2 cellular contexts compared by ENCODE assay signal in the genomic region with DNA sequence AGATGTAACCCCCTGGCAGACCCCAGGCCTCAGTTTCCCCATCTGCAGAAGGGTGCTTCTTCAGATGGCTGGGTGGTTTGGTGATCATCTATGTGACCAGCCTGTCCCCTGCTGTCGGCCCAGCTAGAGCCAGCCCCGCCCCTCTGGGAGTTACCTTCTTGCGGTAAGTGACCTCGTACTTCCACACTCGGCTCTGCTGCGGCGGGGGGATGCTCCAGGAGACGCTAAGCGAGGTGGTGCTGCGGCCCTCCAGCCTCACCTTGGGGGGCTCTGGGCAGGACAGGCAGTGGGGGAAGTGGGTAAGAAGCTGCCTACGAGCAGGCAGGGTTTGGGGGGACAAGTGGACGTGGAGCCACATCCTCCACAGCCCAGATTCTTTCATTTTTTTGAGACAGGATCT.
TF ChIP-seq lines count a peak whose summit lies in the region.

No MANE protein-coding gene starts in this region.

TF ChIP-seq in HEK293, 187 proteins besides CTCF, POLR2A, EP300 and RAD21:
- TF ChIP-seq ZNF600 (tag by site-specific recombination; IDR thresholded peaks at IDR 0.05) (0 out of 2 replicates have a peak, but pooled peaks have one; percentile 39), OVOL3 (tag by site-specific recombination; IDR thresholded peaks at IDR 0.05) (no peak), HOXD13 (CRISPR knock-in tag; IDR thresholded peaks at IDR 0.05; ENCODE audit: borderline replicate concordance) (no peak)
- TF ChIP-seq, protein P1, sequence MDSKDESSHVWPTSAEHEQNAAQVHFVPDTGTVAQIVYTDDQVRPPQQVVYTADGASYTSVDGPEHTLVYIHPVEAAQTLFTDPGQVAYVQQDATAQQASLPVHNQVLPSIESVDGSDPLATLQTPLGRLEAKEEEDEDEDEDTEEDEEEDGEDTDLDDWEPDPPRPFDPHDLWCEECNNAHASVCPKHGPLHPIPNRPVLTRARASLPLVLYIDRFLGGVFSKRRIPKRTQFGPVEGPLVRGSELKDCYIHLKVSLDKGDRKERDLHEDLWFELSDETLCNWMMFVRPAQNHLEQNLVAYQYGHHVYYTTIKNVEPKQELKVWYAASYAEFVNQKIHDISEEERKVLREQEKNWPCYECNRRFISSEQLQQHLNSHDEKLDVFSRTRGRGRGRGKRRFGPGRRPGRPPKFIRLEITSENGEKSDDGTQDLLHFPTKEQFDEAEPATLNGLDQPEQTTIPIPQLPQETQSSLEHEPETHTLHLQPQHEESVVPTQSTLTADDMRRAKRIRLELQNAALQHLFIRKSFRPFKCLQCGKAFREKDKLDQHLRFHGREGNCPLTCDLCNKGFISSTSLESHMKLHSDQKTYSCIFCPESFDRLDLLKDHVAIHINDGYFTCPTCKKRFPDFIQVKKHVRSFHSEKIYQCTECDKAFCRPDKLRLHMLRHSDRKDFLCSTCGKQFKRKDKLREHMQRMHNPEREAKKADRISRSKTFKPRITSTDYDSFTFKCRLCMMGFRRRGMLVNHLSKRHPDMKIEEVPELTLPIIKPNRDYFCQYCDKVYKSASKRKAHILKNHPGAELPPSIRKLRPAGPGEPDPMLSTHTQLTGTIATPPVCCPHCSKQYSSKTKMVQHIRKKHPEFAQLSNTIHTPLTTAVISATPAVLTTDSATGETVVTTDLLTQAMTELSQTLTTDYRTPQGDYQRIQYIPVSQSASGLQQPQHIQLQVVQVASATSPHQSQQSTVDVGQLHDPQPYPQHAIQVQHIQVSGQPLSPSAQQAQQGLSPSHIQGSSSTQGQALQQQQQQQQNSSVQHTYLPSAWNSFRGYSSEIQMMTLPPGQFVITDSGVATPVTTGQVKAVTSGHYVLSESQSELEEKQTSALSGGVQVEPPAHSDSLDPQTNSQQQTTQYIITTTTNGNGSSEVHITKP (tag by site-specific recombination; IDR thresholded peaks at IDR 0.05) = peak; percentile 21; the same call in 1 of the 2 replicates

TF ChIP-seq in H1, 55 proteins besides CTCF, POLR2A, EP300 and RAD21:
- no peak for TF ChIP-seq YY1 (IDR thresholded peaks at IDR 0.05; ENCODE audit: low read depth, low read length)
- TF ChIP-seq KDM5A (IDR thresholded peaks at IDR 0.05; ENCODE audit: low read length) = no peak
- no peak for TF ChIP-seq TAF1 (IDR thresholded peaks at IDR 0.05; ENCODE audit: low read depth, low read length)
- TF ChIP-seq HDAC6 (IDR thresholded peaks at IDR 0.05; ENCODE audit: low read depth, low read length) = no peak
- TF ChIP-seq RXRA (IDR thresholded peaks at IDR 0.05; ENCODE audit: insufficient read depth, low read depth, low read length) = no peak
- no peak for TF ChIP-seq CREB1 (IDR thresholded peaks at IDR 0.05)
- no peak for TF ChIP-seq BRCA1 (IDR thresholded peaks at IDR 0.05; ENCODE audit: low read depth, low read length)
- TF ChIP-seq, protein P2, sequence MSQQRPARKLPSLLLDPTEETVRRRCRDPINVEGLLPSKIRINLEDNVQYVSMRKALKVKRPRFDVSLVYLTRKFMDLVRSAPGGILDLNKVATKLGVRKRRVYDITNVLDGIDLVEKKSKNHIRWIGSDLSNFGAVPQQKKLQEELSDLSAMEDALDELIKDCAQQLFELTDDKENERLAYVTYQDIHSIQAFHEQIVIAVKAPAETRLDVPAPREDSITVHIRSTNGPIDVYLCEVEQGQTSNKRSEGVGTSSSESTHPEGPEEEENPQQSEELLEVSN (IDR thresholded peaks at IDR 0.05) = no peak
- no peak for TF ChIP-seq CBX5 (IDR thresholded peaks at IDR 0.05; ENCODE audit: low read depth, low read length)
- TF ChIP-seq GABPA (IDR thresholded peaks at IDR 0.05; ENCODE audit: borderline replicate concordance, insufficient read depth, low read length) = no peak
